ENCODE assay signal across 12 cellular contexts in the genomic region with DNA sequence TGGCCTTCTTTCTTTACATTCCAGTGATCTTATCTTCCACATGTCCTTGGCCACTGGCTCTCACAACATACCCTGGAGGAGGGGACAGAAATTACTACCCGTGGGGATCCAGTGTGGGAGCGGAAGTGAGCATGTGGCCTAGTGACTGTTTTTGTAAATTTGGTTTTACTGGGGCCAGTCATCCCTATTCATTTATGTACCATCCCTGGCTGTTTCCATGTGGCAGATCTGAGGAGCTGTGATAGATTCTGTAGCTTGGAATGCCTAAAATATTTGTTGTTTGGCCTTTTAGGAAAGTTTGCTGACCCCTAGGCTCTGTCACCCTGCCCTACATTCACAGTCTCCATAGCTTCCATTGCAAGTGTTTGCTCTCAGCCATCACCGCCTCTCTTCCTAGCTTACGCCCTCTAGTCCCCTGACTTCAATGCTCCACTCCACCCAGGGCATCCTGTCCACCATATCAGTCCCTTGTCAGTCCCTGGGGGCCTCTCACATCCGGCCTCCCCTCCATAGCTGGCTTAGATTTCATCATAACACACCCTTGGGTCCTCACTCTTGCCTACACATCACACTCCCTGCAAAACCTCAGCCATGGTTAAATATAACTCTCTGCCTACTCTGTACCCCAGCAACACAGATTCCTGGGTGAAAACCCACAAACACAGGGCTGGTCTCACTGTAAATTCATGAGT. TPM values are rescaled to one million over a fixed set of nuclear protein-coding genes. Genes with fewer than 3 reads are reported as not detected.
A peak's percentile ranks its signal among the peaks of the same experiment; 100 is the strongest.
DNase-seq lines count a peak whose midpoint lies in the region; ATAC-seq and TF ChIP-seq lines count a peak whose summit lies in the region.
"Had no signal": no experiment of that assay in that cellular context is flagged by ENCODE, and none has a peak within 500 bp of the region (broad histone marks: within the 10 kb centered on the region; RNA-seq: fewer than 3 reads in every experiment).

No MANE protein-coding gene starts in this region.

- DNase-seq in GM20000 (ENCODE audit: low spot score) (peak; percentile 40), RWPE1 (ENCODE audit: low spot score) (no peak), fibroblast of pulmonary artery (ENCODE audit: low read depth) (peak; percentile 55), occipital lobe (lab: John Stamatoyannopoulos, UW) (no peak), COLO668 (lab: John Stamatoyannopoulos, UW; ENCODE audit: unreplicated experiment) (no peak), DMS79 (lab: John Stamatoyannopoulos, UW) (no peak)
- DNase-seq: anterior cingulate cortex, NCI-H187 treated with DMSO at 0.1 percent for 48 hours had no signal

- TF ChIP-seq CTCF in GM20000 (IDR thresholded peaks at IDR 0.05; ENCODE audit: extremely low read depth, missing control alignments): no peak
- no peak for TF ChIP-seq CTCF in RWPE1 (conservative IDR thresholded peaks at IDR 0.05; ENCODE audit: low read depth)
- TF ChIP-seq CTCF in fibroblast of pulmonary artery (IDR thresholded peaks at IDR 0.05; ENCODE audit: low read length, missing control alignments): no peak

- peaks cover 10% of the 10 kb centered on the region; the same call in 1 of the 2 replicates for H3K36me3 ChIP-seq in ACC112 (ENCODE audit: insufficient read depth, low read length)

- H3K4me3 ChIP-seq in ACC112 (ENCODE audit: low read depth, low read length) (no peak overlapping the region), fibroblast of pulmonary artery (replicated peaks; ENCODE audit: low read depth, low read length) (no peak overlapping the region)
- H3K4me3 ChIP-seq: neural progenitor cell had no signal

- no peaks in the 10 kb centered on the region for H3K27me3 ChIP-seq in ACC112 (ENCODE audit: insufficient read depth, low read length)
- H3K27me3 ChIP-seq: neural progenitor cell had no signal

- peaks cover 39% of the 10 kb centered on the region for H3K4me1 ChIP-seq in ACC112 (ENCODE audit: control insufficient read depth, insufficient read depth, low read length, unreplicated experiment)
- H3K4me1 ChIP-seq: neural progenitor cell had no signal

- no peak for ATAC-seq in HG02571 (IDR thresholded peaks at IDR 0.05; ENCODE audit: unreplicated experiment)
- ATAC-seq: T-cell had no signal

- POLR2A ChIA-PET in RWPE1 (lab: Yijun Ruan, JAX; ENCODE audit: low non-redundant PET): no interaction called here

- peak overlapping the region; percentile 33; the same call in 1 of the 2 replicates for H3K27ac ChIP-seq in ACC112 (ENCODE audit: low read depth, low read length)
- peak overlapping the region; percentile 92 for H3K27ac ChIP-seq in RWPE1
- H3K27ac ChIP-seq: neural progenitor cell had no signal

- no peak overlapping the region for H2AFZ ChIP-seq in ACC112 (ENCODE audit: low read length, unreplicated experiment)
- H2AFZ ChIP-seq: neural progenitor cell had no signal

- CTCF ChIA-PET in RWPE1 (lab: Yijun Ruan, JAX): no interaction called here

- H3K79me2 ChIP-seq in ACC112 (ENCODE audit: control insufficient read depth, insufficient read depth, low read length, unreplicated experiment): no peaks in the 10 kb centered on the region

RNA-seq across cellular contexts. Expression of a gene that starts 25.8 kb away (rescaled TPM):
- 40.7 TPM for total RNA-seq in occipital lobe

Comparison
In these comparisons a context has a peak if more than half of its experiments do, and no peak if none do; other contexts are left out.
1. DNase-seq: peak in GM20000 (single experiment) and fibroblast of pulmonary artery (single experiment); none in RWPE1 (single experiment), occipital lobe (single experiment), COLO668 (single experiment) and DMS79 (single experiment).